ENCODE assay signal across 28 cellular contexts in genomic region chr6:122817362-122817761, GRCh38. TPM values are rescaled to one million over a fixed set of nuclear protein-coding genes. Genes with fewer than 3 reads are reported as not detected.
"Had no signal": no experiment of that assay in that cellular context is flagged by ENCODE, and none has a peak within 500 bp of the region (broad histone marks: within the 10 kb centered on the region; RNA-seq: fewer than 3 reads in every experiment).

No MANE protein-coding gene starts in this region.

- H3K36me3 ChIP-seq: ascending aorta, SJSA1 had no signal

- H3K27me3 ChIP-seq: ascending aorta, body of pancreas, SJSA1 had no signal

- H3K27ac ChIP-seq: ascending aorta, body of pancreas, RWPE1, SJSA1 had no signal

- H3K9me3 ChIP-seq: ascending aorta, body of pancreas, SJSA1 had no signal

- H3K4me3 ChIP-seq: ascending aorta, body of pancreas, SJSA1 had no signal

- H3K4me1 ChIP-seq: ascending aorta, body of pancreas, SJSA1 had no signal

- DNase-seq: activated B cell treated with CpG ODN at 0.5 μM for 24 hours; activated CD4-positive, alpha-beta T cell treated with anti-CD3 and anti-CD28 coated beads for 1 hour; activated CD4-positive, alpha-beta T cell treated with anti-CD3 and anti-CD28 coated beads, Interleukin-2, amount 10 ng/mL, durations not matched to agents 24 days and 14 days; activated CD4-positive, alpha-beta T cell treated with anti-CD3 and anti-CD28 coated beads, Interleukin-2, amount 50 U/mL, for 48 hours; activated CD8-positive, alpha-beta memory T cell treated with anti-CD3 and anti-CD28 coated beads, Interleukin-2, amount 10 ng/mL, durations not matched to agents 7 days and 5 days; activated effector memory CD4-positive, alpha-beta T cell treated with anti-CD3 and anti-CD28 coated beads, Interleukin-2, amount 50 U/mL, for 16 hours; activated naive CD4-positive, alpha-beta T cell treated with Interleukin-2 at 50 U/mL for 16 hours; activated naive CD8-positive, alpha-beta T cell treated with anti-CD3 and anti-CD28 coated beads, Interleukin-2, amount 50 U/mL, for 24 hours; activated T-cell treated with anti-CD3 and anti-CD28 coated beads, Interleukin-2, amount 50 U/mL, for 4 hours; amniotic stem cell; body of pancreas; Kasumi-1; KBM-7; NCI-H1105 treated with DMSO at 0.1 percent for 48 hours; NCI-H1694 treated with DMSO at 0.1 percent for 48 hours; NCI-H2029 treated with DMSO at 0.1 percent for 48 hours; NCI-H226; Right ventricle myocardium superior; T-helper 9 cell had no signal

- ATAC-seq: activated CD8-positive, alpha-beta memory T cell treated with anti-CD3 and anti-CD28 coated beads, Interleukin-2, amount 10 ng/mL, durations not matched to agents 7 days and 5 days; activated naive CD4-positive, alpha-beta T cell treated with anti-CD3 and anti-CD28 coated beads, Interleukin-2, amount 50 U/mL, for 72 hours; activated naive CD8-positive, alpha-beta T cell treated with anti-CD3 and anti-CD28 coated beads, Interleukin-2, amount 50 U/mL, for 24 hours; activated T-cell treated with anti-CD3 and anti-CD28 coated beads, Interleukin-2, amount 50 U/mL, for 4 hours; body of pancreas; Panc1; SK-N-SH treated with all-trans-retinoic acid at 6 μM for 48 hours had no signal

RNA-seq across cellular contexts. Expression of gene SMPDL3A, which starts 28.3 kb away (rescaled TPM):
- total RNA-seq: OCI-LY7 had no signal

RNA-seq across cellular contexts. Expression of gene FABP7, which starts 37.8 kb away (rescaled TPM):
- total RNA-seq: activated B cell treated with CpG ODN at 0.5 μM for 24 hours; activated CD4-positive, alpha-beta T cell treated with anti-CD3 and anti-CD28 coated beads, Interleukin-2, amount 10 ng/mL, durations not matched to agents 24 days and 14 days; activated CD8-positive, alpha-beta memory T cell treated with anti-CD3 and anti-CD28 coated beads, Interleukin-2, amount 10 ng/mL, durations not matched to agents 7 days and 5 days; activated naive CD4-positive, alpha-beta T cell treated with anti-CD3 and anti-CD28 coated beads, Interleukin-2, amount 50 U/mL, for 72 hours; activated T-cell treated with anti-CD3 and anti-CD28 coated beads, Interleukin-2, amount 50 U/mL, for 4 hours; ascending aorta; body of pancreas; bronchial epithelial cell; NCI-H460; OCI-LY7; Right ventricle myocardium superior; SJSA1 had no signal
